In the genomic region with DNA sequence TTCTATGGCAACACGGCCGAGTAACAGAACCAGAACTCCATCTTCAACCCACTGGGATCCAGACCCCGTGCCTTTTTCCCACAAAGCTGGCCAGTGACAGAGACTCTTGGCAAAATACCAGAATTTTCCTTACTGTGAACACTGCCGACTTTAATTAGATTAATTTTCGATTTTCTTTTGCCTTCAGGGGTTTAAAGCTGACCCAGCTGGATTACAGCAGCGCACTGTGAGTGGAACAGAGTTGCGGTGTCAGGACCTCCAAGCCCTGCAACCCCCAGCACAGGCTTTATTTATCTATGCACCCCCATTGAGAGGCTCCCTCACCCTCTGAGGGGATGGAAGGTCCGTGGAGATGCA, we compare ENCODE assay signal across 27 cellular contexts. TPM values are rescaled to one million over a fixed set of nuclear protein-coding genes. Genes with fewer than 3 reads are reported as not detected.
DNase-seq lines count a peak whose midpoint lies in the region; ATAC-seq, FAIRE-seq and TF ChIP-seq lines count a peak whose summit lies in the region.
"Had no signal": no experiment of that assay in that cellular context is flagged by ENCODE, and none has a peak within 500 bp of the region (broad histone marks: within the 10 kb centered on the region; RNA-seq: fewer than 3 reads in every experiment).

No MANE protein-coding gene starts in this region.

- no peaks in the 10 kb centered on the region for H3K9me3 ChIP-seq in GM23248 (ENCODE audit: low read depth)
- no peaks in the 10 kb centered on the region for H3K9me3 ChIP-seq in astrocyte (ENCODE audit: insufficient read depth, low read depth, low read length)
- H3K9me3 ChIP-seq in right lobe of liver, result no peaks in the 10 kb centered on the region
- no peaks in the 10 kb centered on the region for H3K9me3 ChIP-seq in subcutaneous abdominal adipose tissue (ENCODE audit: control insufficient read depth in 5 of 5, low read length in 5 of 5)
- H3K9me3 ChIP-seq: right atrium auricular region, tibial artery had no signal

- no peak overlapping the region for H3K4me3 Mint-ChIP-seq in astrocyte (ENCODE audit: unreplicated experiment)
- H3K4me3 Mint-ChIP-seq: activated CD4-positive, alpha-beta T cell treated with anti-CD3 and anti-CD28 coated beads, Interleukin-2, amount 10 ng/mL, durations not matched to agents 7 days and 5 days; activated naive CD4-positive, alpha-beta T cell treated with anti-CD3 and anti-CD28 coated beads for 36 hours; CD4-positive, alpha-beta T cell; dendritic cell treated with granulocyte-macrophage colony-stimulating factor and Interleukin-4, amounts not matched to agents 40 ng/mL and 50 ng/mL, for 4 days; HFFc6; IgD-negative memory B cell had no signal

- TF ChIP-seq POLR2A in right lobe of liver (IDR thresholded peaks at IDR 0.05), result no peak

- TF ChIP-seq CTCF in astrocyte (IDR thresholded peaks at IDR 0.05; ENCODE audit: insufficient read depth, low read depth, low read length) (no peak), right lobe of liver (IDR thresholded peaks at IDR 0.05) (no peak)

- H3K27me3 ChIP-seq in GM23248 (replicated peaks; ENCODE audit: insufficient read depth), result no peaks in the 10 kb centered on the region
- H3K27me3 ChIP-seq in astrocyte (ENCODE audit: insufficient read depth, low read length), result no peaks in the 10 kb centered on the region
- H3K27me3 ChIP-seq in right lobe of liver, result no peaks in the 10 kb centered on the region
- H3K27me3 ChIP-seq in subcutaneous abdominal adipose tissue (ENCODE audit: control insufficient read depth in 5 of 5, insufficient read depth in 4 of 5, low read length in 5 of 5), result no peaks in the 10 kb centered on the region
- H3K27me3 ChIP-seq: right atrium auricular region, tibial artery had no signal

- in situ Hi-C loops in GM23248 (cut with MboI), result no loop called here

- H3K36me3 Mint-ChIP-seq in astrocyte (ENCODE audit: low read depth, unreplicated experiment), result peaks cover 45% of the 10 kb centered on the region

- H3K27me3 Mint-ChIP-seq in astrocyte (ENCODE audit: low read depth, unreplicated experiment), result no peaks in the 10 kb centered on the region
- H3K27me3 Mint-ChIP-seq: activated CD4-positive, alpha-beta T cell treated with anti-CD3 and anti-CD28 coated beads, Interleukin-2, amount 10 ng/mL, durations not matched to agents 7 days and 5 days; CD4-positive, alpha-beta T cell; dendritic cell treated with granulocyte-macrophage colony-stimulating factor and Interleukin-4, amounts not matched to agents 40 ng/mL and 50 ng/mL, for 4 days; IgD-negative memory B cell had no signal

- 55 to 65% methylated on average over 8 of the region's 8 CpGs for WGBS in GM23248 (ENCODE audit: low coverage in 1 of 2, low lambda C conversion rate in 2 of 2, missing lambda C conversion rate in 2 of 2), 2 experiments
- 30% methylated on average over 7 of the region's 8 CpGs for WGBS in right lobe of liver (ENCODE audit: insufficient coverage, low coverage, low lambda C conversion rate, missing lambda C conversion rate)

- peaks cover 3% of the 10 kb centered on the region; the same call in 1 of the 2 replicates for H3K36me3 ChIP-seq in GM23248 (ENCODE audit: low read depth)
- H3K36me3 ChIP-seq in astrocyte (ENCODE audit: insufficient read depth, low read length), result no peaks in the 10 kb centered on the region
- no peaks in the 10 kb centered on the region for H3K36me3 ChIP-seq in right lobe of liver
- H3K36me3 ChIP-seq in subcutaneous abdominal adipose tissue (ENCODE audit: control insufficient read depth in 5 of 5, insufficient read depth in 5 of 5, low read length in 5 of 5), result peaks cover 0 to 14% (median 5%) of the 10 kb centered on the region in 5 donors

- peaks cover 19% of the 10 kb centered on the region; the same call in 1 of the 2 replicates for H4K20me1 ChIP-seq in GM23248 (ENCODE audit: insufficient read depth)
- H4K20me1 ChIP-seq in astrocyte (ENCODE audit: insufficient read depth, low read length), result peaks cover 98% of the 10 kb centered on the region

- no peak overlapping the region for H3K4me2 ChIP-seq in GM23248 (ENCODE audit: unreplicated experiment)
- peak overlapping the region; percentile 7 for H3K4me2 ChIP-seq in astrocyte (ENCODE audit: low read length)

- H3K27ac Mint-ChIP-seq in astrocyte (ENCODE audit: unreplicated experiment), result no peak overlapping the region
- H3K27ac Mint-ChIP-seq: activated CD4-positive, alpha-beta T cell treated with anti-CD3 and anti-CD28 coated beads, Interleukin-2, amount 10 ng/mL, durations not matched to agents 7 days and 5 days; activated naive CD4-positive, alpha-beta T cell treated with anti-CD3 and anti-CD28 coated beads for 36 hours; CD4-positive, alpha-beta T cell; dendritic cell treated with granulocyte-macrophage colony-stimulating factor and Interleukin-4, amounts not matched to agents 40 ng/mL and 50 ng/mL, for 4 days; HFFc6; IgD-negative memory B cell had no signal

- no peaks in the 10 kb centered on the region for H3K9me2 ChIP-seq in GM23248 (ENCODE audit: insufficient read depth)

- intact Hi-C loops in right lobe of liver (cut with DNase I), result no loop called here

- ATAC-seq in right lobe of liver, result no peak

- peak; percentile 14 for DNase-seq in GM23248
- no peak for DNase-seq in astrocyte (ENCODE audit: low read depth)
- no peak for DNase-seq in right lobe of liver
- DNase-seq in epidermal melanocyte (ENCODE audit: insufficient read length, low spot score), result no peak
- DNase-seq in activated naive CD4-positive, alpha-beta T cell treated with anti-CD3 and anti-CD28 coated beads, Interleukin-2, amount 50 U/mL, for 16 hours, result no peak
- no peak for DNase-seq in HCEC 1CT
- DNase-seq in frontal cortex (ENCODE audit: low spot score in 2 of 2), result no peak
- DNase-seq: activated CD4-positive, alpha-beta T cell treated with anti-CD3 and anti-CD28 coated beads, Interleukin-2, amount 10 ng/mL, durations not matched to agents 7 days and 5 days; activated naive CD4-positive, alpha-beta T cell treated with anti-CD3 and anti-CD28 coated beads for 36 hours; activated T-cell treated with anti-CD3 and anti-CD28 coated beads, Interleukin-2, amount 50 U/mL, for 48 hours; amniotic stem cell; CD4-positive, alpha-beta T cell; DMS53; GF-D8; HFFc6; mesendoderm; NCI-H1105 treated with DMSO at 0.1 percent for 48 hours; NCI-H524 treated with DMSO at 0.1 percent for 48 hours; stimulated activated CD4-positive, alpha-beta T cell treated with anti-CD3 and anti-CD28 coated beads, Interleukin-12 subunit alpha, Interleukin-12 subunit beta, amount 100 ng/mL, for 4 hours; stimulated activated CD4-positive, alpha-beta T cell treated with anti-CD3 and anti-CD28 coated beads, Interleukin-4, amount 100 ng/mL, for 4 hours; stimulated activated naive CD4-positive, alpha-beta T cell; T-helper 9 cell; tibial artery had no signal

- FAIRE-seq in astrocyte (lab: Jason Lieb, UNC) (no peak), frontal cortex (lab: Jason Lieb, UNC) (no peak)

- H3K4me1 ChIP-seq in GM23248 (ENCODE audit: insufficient read depth), result peaks cover 6% of the 10 kb centered on the region; the same call in 1 of the 2 replicates
- H3K4me1 ChIP-seq in astrocyte (ENCODE audit: insufficient read depth, low read length), result peaks cover 17% of the 10 kb centered on the region
- H3K4me1 ChIP-seq in right lobe of liver, result peaks cover 0 to 61% (median 25%) of the 10 kb centered on the region in 4 donors
- peaks cover 6 to 58% (median 50%) of the 10 kb centered on the region in 5 donors for H3K4me1 ChIP-seq in subcutaneous abdominal adipose tissue (ENCODE audit: control insufficient read depth in 5 of 5, insufficient read depth in 5 of 5, low read length in 5 of 5)

- no peak overlapping the region for H3K27ac ChIP-seq in GM23248
- H3K27ac ChIP-seq in astrocyte (ENCODE audit: low read depth, low read length), result no peak overlapping the region
- H3K27ac ChIP-seq in right lobe of liver, result peak overlapping the region; percentile 55 to 94 (median 76)
- H3K27ac ChIP-seq in subcutaneous abdominal adipose tissue (ENCODE audit: low read depth, low read length), result peak overlapping the region; percentile 71
- H3K27ac ChIP-seq: right atrium auricular region had no signal

- H3K9me3 Mint-ChIP-seq in astrocyte (ENCODE audit: unreplicated experiment), result peaks cover 4% of the 10 kb centered on the region
- H3K9me3 Mint-ChIP-seq: CD4-positive, alpha-beta T cell; HFFc6 had no signal

- H3K4me1 Mint-ChIP-seq in astrocyte (ENCODE audit: low read depth, unreplicated experiment), result peaks cover 21% of the 10 kb centered on the region
- H3K4me1 Mint-ChIP-seq: activated CD4-positive, alpha-beta T cell treated with anti-CD3 and anti-CD28 coated beads, Interleukin-2, amount 10 ng/mL, durations not matched to agents 7 days and 5 days had no signal

- peaks cover 100% of the 10 kb centered on the region for H3K79me2 ChIP-seq in GM23248 (ENCODE audit: insufficient read depth)
- peaks cover 83% of the 10 kb centered on the region for H3K79me2 ChIP-seq in astrocyte (ENCODE audit: insufficient read depth, low read length)

- H3F3A ChIP-seq in GM23248 (ENCODE audit: insufficient read depth), result no peaks in the 10 kb centered on the region

- no peak overlapping the region for H2AFZ ChIP-seq in GM23248
- H2AFZ ChIP-seq in astrocyte (ENCODE audit: low read depth, low read length), result no peak overlapping the region

- H3K4me3 ChIP-seq in GM23248 (no peak overlapping the region), astrocyte (ENCODE audit: insufficient read depth, low read depth, low read length) (no peak overlapping the region), right lobe of liver (peak overlapping the region in 1 of 3 donors; percentile 24), subcutaneous abdominal adipose tissue (ENCODE audit: low read depth in 1 of 5, low read length in 5 of 5) (no peak overlapping the region)
- H3K4me3 ChIP-seq: right atrium auricular region, tibial artery had no signal

- H3K9ac ChIP-seq in GM23248 (no peak overlapping the region), astrocyte (ENCODE audit: low read length) (no peak overlapping the region), subcutaneous abdominal adipose tissue (ENCODE audit: low read length in 5 of 5) (no peak overlapping the region)

RNA-seq across cellular contexts. Expression of a gene that starts 36.4 kb away (rescaled TPM):
- total RNA-seq in GM23248 (2014; rRNA removed; shearing (Covaris generic)), result 46.8 and 49.2 TPM in 2 replicates
- 19.6 and 21.5 TPM in 2 replicates for polyA plus RNA-seq in GM23248 (2016; fragmentation: Nextera tagmentation; extraction: Ambion mirVana)
- 93.6 and 101 TPM in 2 replicates for total RNA-seq in astrocyte
- total RNA-seq in right lobe of liver, result 10 to 100 TPM; 29.0 to 60.6 (median 43.1) TPM
- 42.0 TPM for total RNA-seq in frontal cortex
- polyA plus RNA-seq: IgD-negative memory B cell had no signal

Comparison
In these comparisons a context has a peak if more than half of its experiments do, and no peak if none do; other contexts are left out.
1. H3K27ac ChIP-seq: peak in right lobe of liver (3 of 3) and subcutaneous abdominal adipose tissue (single experiment); none in GM23248 (single experiment) and astrocyte (single experiment).